In genomic region chr10:5588603-5589002, GRCh38 we compare ENCODE assay signal across 28 cellular contexts.
DNase-seq lines count a peak whose midpoint lies in the region; ATAC-seq, FAIRE-seq and TF ChIP-seq lines count a peak whose summit lies in the region.
"Had no signal": no experiment of that assay in that cellular context is flagged by ENCODE, and none has a peak within 500 bp of the region (broad histone marks: within the 10 kb centered on the region; RNA-seq: fewer than 3 reads in every experiment).

No MANE protein-coding gene starts in this region.

- H2AFZ ChIP-seq in H1 (ENCODE audit: low read length): no peak overlapping the region
- no peak overlapping the region for H2AFZ ChIP-seq in neuronal stem cell (ENCODE audit: low read length)

- CTCF ChIA-PET in H1 (lab: Charles Lee; ENCODE audit: partially characterized antibody): interaction anchor here (1.8 kb wide), 1 partner anchor 17 kb away, joined by 4 read pairs; no protein-coding TSS in a partner anchor
- CTCF ChIA-PET in activated CD4-positive, alpha-beta memory T cell treated with anti-CD3 and anti-CD28 coated beads, Interleukin-2, amount 10 ng/mL, durations not matched to agents 7 days and 5 days (lab: Charles Lee): no interaction called here

- no peak overlapping the region for H2BK20ac ChIP-seq in H1 (ENCODE audit: low read length)

- H3K4me3 ChIP-seq in H1 (ENCODE audit: extremely low read depth in 1 of 4, insufficient read depth in 2 of 4, low read depth in 3 of 4, low read length in 4 of 4): no peak overlapping the region
- H3K4me3 ChIP-seq in neuronal stem cell (ENCODE audit: low read length in 2 of 2): no peak overlapping the region
- H3K4me3 ChIP-seq: gastroesophageal sphincter, mucosa of descending colon, pancreas, spleen, stomach, thyroid gland had no signal

- H3K79me1 ChIP-seq in H1 (ENCODE audit: low read depth, low read length) (no peaks in the 10 kb centered on the region), neuronal stem cell (ENCODE audit: low read depth, low read length) (no peaks in the 10 kb centered on the region)

- no peak overlapping the region; the same call in 1 of the 2 replicates for H3K18ac ChIP-seq in H1 (ENCODE audit: extremely low read depth, low read length)
- H3K18ac ChIP-seq in neuronal stem cell (ENCODE audit: low read length): peak overlapping the region; percentile 62

- TF ChIP-seq CTCF in H1 (IDR thresholded peaks at IDR 0.05; ENCODE audit: control extremely low read depth in 1 of 3, insufficient read depth in 1 of 3, low read depth in 1 of 3, low read length in 3 of 3): no peak

- H3K14ac ChIP-seq in H1 (ENCODE audit: insufficient read length): no peak overlapping the region
- H3K14ac ChIP-seq in neuronal stem cell (ENCODE audit: low read length): no peak overlapping the region

- peaks cover 8 to 29% (median 19%) of the 10 kb centered on the region in 4 experiments for H3K4me1 ChIP-seq in H1 (replicated peaks in 1 of 4; ENCODE audit: control insufficient read depth in 3 of 4, insufficient read depth in 4 of 4, low read length in 3 of 4)
- peaks cover 37 to 46% of the 10 kb centered on the region in 2 donors for H3K4me1 ChIP-seq in neuronal stem cell (ENCODE audit: control insufficient read depth in 2 of 2, insufficient read depth in 1 of 2, low read depth in 1 of 2, low read length in 2 of 2)
- H3K4me1 ChIP-seq: pancreas had no signal

- no peaks in the 10 kb centered on the region for H3K9me3 Mint-ChIP-seq in activated CD4-positive, alpha-beta memory T cell treated with anti-CD3 and anti-CD28 coated beads, Interleukin-2, amount 10 ng/mL, durations not matched to agents 7 days and 5 days
- no peaks in the 10 kb centered on the region for H3K9me3 Mint-ChIP-seq in naive thymus-derived CD8-positive, alpha-beta T cell
- H3K9me3 Mint-ChIP-seq: CD4-positive, alpha-beta T cell had no signal

- no peak for TF ChIP-seq EP300 in H1 (IDR thresholded peaks at IDR 0.05; ENCODE audit: borderline replicate concordance in 1 of 2, low read depth in 2 of 2, low read length in 2 of 2)

- no peak overlapping the region for H2BK15ac ChIP-seq in H1 (ENCODE audit: low read length)
- no peak overlapping the region for H2BK15ac ChIP-seq in neuronal stem cell (ENCODE audit: low read length)

- ATAC-seq in naive thymus-derived CD8-positive, alpha-beta T cell: no peak
- ATAC-seq: activated CD4-positive, alpha-beta T cell treated with anti-CD3 and anti-CD28 coated beads for 36 hours; activated CD8-positive, alpha-beta T cell treated with anti-CD3 and anti-CD28 coated beads, Interleukin-2, amount 10 ng/mL, durations not matched to agents 7 days and 5 days; gastroesophageal sphincter; Panc1; pancreas had no signal

- H2BK12ac ChIP-seq in H1 (ENCODE audit: low read depth, low read length) (0 out of 2 replicates have a peak overlapping the region, but pooled peaks have one; percentile 23), neuronal stem cell (ENCODE audit: low read length) (no peak overlapping the region)

- H3K9ac ChIP-seq in H1 (replicated peaks in 1 of 4; ENCODE audit: extremely low read depth in 1 of 4, low read depth in 3 of 4, low read length in 3 of 4): no peak overlapping the region
- no peak overlapping the region for H3K9ac ChIP-seq in neuronal stem cell (ENCODE audit: low read depth, low read length, poor library complexity)

- H3K79me2 ChIP-seq in H1 (ENCODE audit: control insufficient read depth in 1 of 2, insufficient read depth in 2 of 2, low read length in 2 of 2): no peaks in the 10 kb centered on the region

- H3K4ac ChIP-seq in H1 (replicated peaks; ENCODE audit: insufficient read length, low read depth, low read length): no peak overlapping the region
- no peak overlapping the region for H3K4ac ChIP-seq in neuronal stem cell (ENCODE audit: low read length)

- no peaks in the 10 kb centered on the region for H3K9me3 ChIP-seq in H1 (ENCODE audit: insufficient read depth in 2 of 2, low read depth in 1 of 2, low read length in 1 of 2)
- no peaks in the 10 kb centered on the region for H3K9me3 ChIP-seq in neuronal stem cell (replicated peaks in 1 of 2; ENCODE audit: control insufficient read depth in 2 of 2, insufficient read depth in 1 of 2, low read depth in 1 of 2, low read length in 2 of 2)
- H3K9me3 ChIP-seq: gastroesophageal sphincter, mucosa of descending colon, pancreas, spleen, stomach, thyroid gland had no signal

- no peak overlapping the region for H3K4me3 Mint-ChIP-seq in activated CD4-positive, alpha-beta memory T cell treated with anti-CD3 and anti-CD28 coated beads, Interleukin-2, amount 10 ng/mL, durations not matched to agents 7 days and 5 days
- H3K4me3 Mint-ChIP-seq in naive thymus-derived CD8-positive, alpha-beta T cell: no peak overlapping the region
- H3K4me3 Mint-ChIP-seq: activated CD4-positive, alpha-beta T cell treated with anti-CD3 and anti-CD28 coated beads for 36 hours; activated CD8-positive, alpha-beta T cell treated with anti-CD3 and anti-CD28 coated beads, Interleukin-2, amount 10 ng/mL, durations not matched to agents 7 days and 5 days; CD4-positive, alpha-beta T cell had no signal

- no peaks in the 10 kb centered on the region for H3K36me3 Mint-ChIP-seq in activated CD4-positive, alpha-beta memory T cell treated with anti-CD3 and anti-CD28 coated beads, Interleukin-2, amount 10 ng/mL, durations not matched to agents 7 days and 5 days (ENCODE audit: low read depth)
- peaks cover 0 to 1% (median 0%) of the 10 kb centered on the region in 3 donors for H3K36me3 Mint-ChIP-seq in naive thymus-derived CD8-positive, alpha-beta T cell
- H3K36me3 Mint-ChIP-seq: brain had no signal

- POLR2A ChIA-PET in H1 (lab: Charles Lee; ENCODE audit: partially characterized antibody): no interaction called here
- POLR2A ChIA-PET in activated CD4-positive, alpha-beta memory T cell treated with anti-CD3 and anti-CD28 coated beads, Interleukin-2, amount 10 ng/mL, durations not matched to agents 7 days and 5 days (lab: Charles Lee): no interaction called here
- POLR2A ChIA-PET in naive thymus-derived CD8-positive, alpha-beta T cell (lab: Charles Lee): no interaction called here

- peaks cover 8% of the 10 kb centered on the region for H3K4me1 Mint-ChIP-seq in activated CD4-positive, alpha-beta memory T cell treated with anti-CD3 and anti-CD28 coated beads, Interleukin-2, amount 10 ng/mL, durations not matched to agents 7 days and 5 days
- H3K4me1 Mint-ChIP-seq in naive thymus-derived CD8-positive, alpha-beta T cell: peaks cover 0 to 8% (median 0%) of the 10 kb centered on the region in 4 donors

- WGBS in H1 (ENCODE audit: extremely low coverage in 1 of 2, insufficient coverage in 1 of 2, insufficient read length in 1 of 2, insufficient replicate concordance in 2 of 2, low coverage in 1 of 2, low lambda C conversion rate in 2 of 2, missing lambda C conversion rate in 1 of 2), 2 experiments: 86% methylated on average over 5 of the region's 5 CpGs; no CpG with 5 or more reads in 1 of the 2 experiments
- no CpG with 5 or more reads among the region's 5 CpGs for WGBS in neuronal stem cell (ENCODE audit: extremely low coverage in 2 of 2, insufficient read length in 2 of 2, insufficient replicate concordance in 1 of 2), 2 donors

- no peak overlapping the region for H3K4me2 ChIP-seq in H1 (ENCODE audit: insufficient read depth in 1 of 2, low read depth in 2 of 2, low read length in 2 of 2)
- H3K4me2 ChIP-seq in neuronal stem cell (ENCODE audit: insufficient read depth, low read length, poor library complexity, severe bottlenecking): no peak overlapping the region

- no peak overlapping the region for H2BK120ac ChIP-seq in H1 (replicated peaks; ENCODE audit: low read depth, low read length)
- no peak overlapping the region for H2BK120ac ChIP-seq in neuronal stem cell (ENCODE audit: low read depth, low read length)

- DNase-seq in activated effector memory CD4-positive, alpha-beta T cell treated with anti-CD3 and anti-CD28 coated beads, Interleukin-2, amount 50 U/mL, for 16 hours: peak; percentile 37
- no peak for DNase-seq in activated effector memory CD4-positive, alpha-beta T cell treated with Interleukin-2 at 50 U/mL for 16 hours
- no peak for DNase-seq in H1 (ENCODE audit: low read depth in 1 of 2, low spot score in 2 of 2)
- DNase-seq in neuronal stem cell (ENCODE audit: low spot score): no peak
- DNase-seq in hippocampal formation (lab: John Stamatoyannopoulos, UW): no peak
- no peak for DNase-seq in activated CD4-positive, alpha-beta memory T cell treated with anti-CD3 and anti-CD28 coated beads, Interleukin-2, amount 10 ng/mL, durations not matched to agents 7 days and 5 days
- no peak for DNase-seq in SK-N-DZ (ENCODE audit: low spot score)
- no peak for DNase-seq in naive thymus-derived CD8-positive, alpha-beta T cell
- DNase-seq: activated CD4-positive, alpha-beta T cell treated with anti-CD3 and anti-CD28 coated beads for 36 hours; activated CD8-positive, alpha-beta T cell treated with anti-CD3 and anti-CD28 coated beads, Interleukin-2, amount 10 ng/mL, durations not matched to agents 7 days and 5 days; activated naive CD4-positive, alpha-beta T cell treated with anti-CD3 and anti-CD28 coated beads, Interleukin-2, amount 50 U/mL, for 16 hours; CD4-positive, alpha-beta T cell; cerebellar nuclear complex; NCI-H1105 treated with DMSO at 0.1 percent for 48 hours; NCI-H187 treated with DMSO at 0.1 percent for 48 hours; NCI-H524; SIG-M5; stimulated activated CD4-positive, alpha-beta T cell treated with anti-CD3 and anti-CD28 coated beads, Interleukin-2, amount 100 ng/mL, for 24 hours; stomach; T-helper 9 cell; thyroid gland had no signal

- H3K27ac ChIP-seq in H1 (ENCODE audit: low read depth, low read length): no peak overlapping the region
- H3K27ac ChIP-seq in neuronal stem cell (replicated peaks; ENCODE audit: low read length): no peak overlapping the region
- H3K27ac ChIP-seq: 22Rv1, pancreas, spleen, stomach, thyroid gland had no signal

- H4K5ac ChIP-seq in H1 (ENCODE audit: insufficient read length, low read depth, low read length): no peak overlapping the region

- TF ChIP-seq RAD21 in H1 (IDR thresholded peaks at IDR 0.05 in 1 of 2, conservative IDR thresholded peaks at IDR 0.05 in 1 of 2; ENCODE audit: low read depth in 2 of 2, low read length in 2 of 2): no peak

- TF ChIP-seq POLR2A in H1 (IDR thresholded peaks at IDR 0.05; ENCODE audit: control extremely low read depth in 1 of 2, low read depth in 2 of 2, low read length in 2 of 2): no peak

- no peak overlapping the region for H3K56ac ChIP-seq in H1 (replicated peaks; ENCODE audit: insufficient read length, low read depth, low read length)

- FAIRE-seq in H1 (lab: Jason Lieb, UNC): no peak
- FAIRE-seq: pancreas had no signal

- H4K91ac ChIP-seq in H1 (replicated peaks; ENCODE audit: insufficient read length, low read length) (no peak overlapping the region), neuronal stem cell (ENCODE audit: low read depth, low read length, poor library complexity) (no peak overlapping the region)

- H3K23ac ChIP-seq in H1 (ENCODE audit: insufficient read length) (no peak overlapping the region), neuronal stem cell (ENCODE audit: low read depth, low read length, poor library complexity) (no peak overlapping the region)

- H3K27ac Mint-ChIP-seq in activated CD4-positive, alpha-beta memory T cell treated with anti-CD3 and anti-CD28 coated beads, Interleukin-2, amount 10 ng/mL, durations not matched to agents 7 days and 5 days: no peak overlapping the region
- H3K27ac Mint-ChIP-seq in naive thymus-derived CD8-positive, alpha-beta T cell: no peak overlapping the region
- H3K27ac Mint-ChIP-seq: activated CD4-positive, alpha-beta T cell treated with anti-CD3 and anti-CD28 coated beads for 36 hours; activated CD8-positive, alpha-beta T cell treated with anti-CD3 and anti-CD28 coated beads, Interleukin-2, amount 10 ng/mL, durations not matched to agents 7 days and 5 days; CD4-positive, alpha-beta T cell had no signal

- no peaks in the 10 kb centered on the region; a peak in 1 of 7 replicates for H3K27me3 ChIP-seq in H1 (replicated peaks in 1 of 4; ENCODE audit: control insufficient read depth in 3 of 4, extremely low read depth in 1 of 4, insufficient read depth in 3 of 4, low read length in 3 of 4)
- H3K27me3 ChIP-seq in neuronal stem cell (ENCODE audit: control insufficient read depth in 3 of 3, insufficient read depth in 3 of 3, low read depth in 1 of 3, low read length in 3 of 3): no peaks in the 10 kb centered on the region
- H3K27me3 ChIP-seq: gastroesophageal sphincter, pancreas, thyroid gland had no signal

- H3K36me3 ChIP-seq in H1 (ENCODE audit: control insufficient read depth in 2 of 4, insufficient read depth in 4 of 4, low read length in 3 of 4): no peaks in the 10 kb centered on the region
- no peaks in the 10 kb centered on the region for H3K36me3 ChIP-seq in neuronal stem cell (replicated peaks in 1 of 2; ENCODE audit: control insufficient read depth in 2 of 2, insufficient read depth in 2 of 2, low read length in 2 of 2)
- H3K36me3 ChIP-seq: gastroesophageal sphincter, pancreas, spleen, stomach, thyroid gland had no signal

- H4K8ac ChIP-seq in H1 (ENCODE audit: extremely low read depth, insufficient read depth, low read length) (no peak overlapping the region), neuronal stem cell (ENCODE audit: low read depth, low read length) (no peak overlapping the region)

- H3K23me2 ChIP-seq in H1 (ENCODE audit: low read depth, low read length): 0 out of 2 replicates have a peak, but pooled peaks cover 2% of the 10 kb centered on the region

- H2AK5ac ChIP-seq in H1 (ENCODE audit: low read depth, low read length) (no peak overlapping the region), neuronal stem cell (ENCODE audit: low read depth, low read length) (no peak overlapping the region)

- H2BK5ac ChIP-seq in H1 (ENCODE audit: low read depth, low read length): no peak overlapping the region
- no peak overlapping the region for H2BK5ac ChIP-seq in neuronal stem cell (ENCODE audit: low read length)

- no peaks in the 10 kb centered on the region for H4K20me1 ChIP-seq in H1 (replicated peaks in 1 of 2; ENCODE audit: control insufficient read depth in 1 of 2, insufficient read depth in 2 of 2, low read length in 2 of 2)

- H3K27me3 Mint-ChIP-seq in activated CD4-positive, alpha-beta memory T cell treated with anti-CD3 and anti-CD28 coated beads, Interleukin-2, amount 10 ng/mL, durations not matched to agents 7 days and 5 days: peaks cover 9% of the 10 kb centered on the region
- peaks cover 2 to 20% (median 12%) of the 10 kb centered on the region in 5 donors for H3K27me3 Mint-ChIP-seq in naive thymus-derived CD8-positive, alpha-beta T cell
- H3K27me3 Mint-ChIP-seq: activated CD4-positive, alpha-beta T cell treated with anti-CD3 and anti-CD28 coated beads for 36 hours had no signal
